ENCODE assay signal across 27 cellular contexts in the genomic region with DNA sequence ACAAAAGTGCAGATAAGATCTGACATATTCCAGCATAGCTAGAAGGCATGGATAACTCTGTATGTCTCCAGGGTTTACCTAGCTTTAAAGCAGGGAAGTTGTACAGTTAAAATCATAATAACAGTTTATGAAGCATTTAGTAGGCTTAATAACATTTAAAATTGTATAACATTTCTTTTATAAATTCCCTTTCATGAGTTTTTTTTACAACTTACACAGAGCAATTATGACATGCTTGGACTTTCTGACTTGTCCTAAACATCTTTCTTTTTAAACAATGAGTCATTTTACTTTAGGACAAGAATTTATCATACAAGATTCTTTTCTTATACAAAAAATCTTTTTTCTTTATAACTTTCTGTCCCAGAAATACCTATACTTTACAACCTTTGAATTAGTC.
"Had no signal": no experiment of that assay in that cellular context is flagged by ENCODE, and none has a peak within 500 bp of the region (broad histone marks: within the 10 kb centered on the region; RNA-seq: fewer than 3 reads in every experiment).

No MANE protein-coding gene starts in this region.

- H3K9ac ChIP-seq: KMS-11 had no signal

- H3K36me3 Mint-ChIP-seq: activated CD8-positive, alpha-beta memory T cell treated with anti-CD3 and anti-CD28 coated beads, Interleukin-2, amount 10 ng/mL, durations not matched to agents 7 days and 5 days; activated naive CD4-positive, alpha-beta T cell treated with anti-CD3 and anti-CD28 coated beads, Interleukin-2, amount 10 ng/mL, durations not matched to agents 7 days and 5 days; activated naive CD8-positive, alpha-beta T cell; brain had no signal

- H3K27ac Mint-ChIP-seq: activated CD4-positive, alpha-beta memory T cell treated with anti-CD3 and anti-CD28 coated beads, Interleukin-2, amount 10 ng/mL, durations not matched to agents 7 days and 5 days; activated CD8-positive, alpha-beta memory T cell treated with anti-CD3 and anti-CD28 coated beads, Interleukin-2, amount 10 ng/mL, durations not matched to agents 7 days and 5 days; activated naive CD4-positive, alpha-beta T cell treated with anti-CD3 and anti-CD28 coated beads, Interleukin-2, amount 10 ng/mL, durations not matched to agents 7 days and 5 days; activated naive CD8-positive, alpha-beta T cell; activated naive CD8-positive, alpha-beta T cell treated with anti-CD3 and anti-CD28 coated beads, Interleukin-2, amount 50 U/mL, for 24 hours; brain had no signal

- ATAC-seq: activated CD8-positive, alpha-beta memory T cell treated with anti-CD3 and anti-CD28 coated beads, Interleukin-2, amount 10 ng/mL, durations not matched to agents 7 days and 5 days; activated naive CD8-positive, alpha-beta T cell treated with anti-CD3 and anti-CD28 coated beads, Interleukin-2, amount 50 U/mL, for 24 hours had no signal

- H3K4me1 Mint-ChIP-seq: activated CD4-positive, alpha-beta memory T cell treated with anti-CD3 and anti-CD28 coated beads, Interleukin-2, amount 10 ng/mL, durations not matched to agents 7 days and 5 days; activated CD8-positive, alpha-beta memory T cell treated with anti-CD3 and anti-CD28 coated beads, Interleukin-2, amount 10 ng/mL, durations not matched to agents 7 days and 5 days; activated naive CD4-positive, alpha-beta T cell treated with anti-CD3 and anti-CD28 coated beads, Interleukin-2, amount 10 ng/mL, durations not matched to agents 7 days and 5 days; activated naive CD8-positive, alpha-beta T cell treated with anti-CD3 and anti-CD28 coated beads, Interleukin-2, amount 50 U/mL, for 24 hours; brain had no signal

- H3K36me3 ChIP-seq: WERI-Rb-1 had no signal

- H3K4me2 ChIP-seq: KMS-11 had no signal

- H3K9me3 Mint-ChIP-seq: activated naive CD8-positive, alpha-beta T cell treated with anti-CD3 and anti-CD28 coated beads, Interleukin-2, amount 50 U/mL, for 24 hours had no signal

- H3K27me3 Mint-ChIP-seq: activated CD4-positive, alpha-beta memory T cell treated with anti-CD3 and anti-CD28 coated beads, Interleukin-2, amount 10 ng/mL, durations not matched to agents 7 days and 5 days; activated CD8-positive, alpha-beta memory T cell treated with anti-CD3 and anti-CD28 coated beads, Interleukin-2, amount 10 ng/mL, durations not matched to agents 7 days and 5 days; activated naive CD4-positive, alpha-beta T cell treated with anti-CD3 and anti-CD28 coated beads, Interleukin-2, amount 10 ng/mL, durations not matched to agents 7 days and 5 days; activated naive CD8-positive, alpha-beta T cell; activated naive CD8-positive, alpha-beta T cell treated with anti-CD3 and anti-CD28 coated beads, Interleukin-2, amount 50 U/mL, for 24 hours; brain had no signal

- H3K27ac ChIP-seq: KMS-11, WERI-Rb-1 had no signal

- DNase-seq: activated CD4-positive, alpha-beta memory T cell treated with anti-CD3 and anti-CD28 coated beads, Interleukin-2, amount 10 ng/mL, durations not matched to agents 7 days and 5 days; activated CD4-positive, alpha-beta T cell treated with anti-CD3 and anti-CD28 coated beads for 1 hour; activated CD4-positive, alpha-beta T cell treated with anti-CD3 and anti-CD28 coated beads for 48 hours; activated CD4-positive, CD25-positive, alpha-beta regulatory T cell; activated CD8-positive, alpha-beta memory T cell treated with anti-CD3 and anti-CD28 coated beads for 24 hours; activated CD8-positive, alpha-beta memory T cell treated with anti-CD3 and anti-CD28 coated beads, Interleukin-2, amount 10 ng/mL, durations not matched to agents 7 days and 5 days; activated CD8-positive, alpha-beta memory T cell treated with anti-CD3 and anti-CD28 coated beads, Interleukin-2, amount 50 U/mL, for 48 hours; activated effector memory CD4-positive, alpha-beta T cell treated with Interleukin-2 at 50 U/mL for 16 hours; activated naive CD4-positive, alpha-beta T cell treated with anti-CD3 and anti-CD28 coated beads, Interleukin-2, amount 10 ng/mL, durations not matched to agents 7 days and 5 days; activated naive CD8-positive, alpha-beta T cell treated with anti-CD3 and anti-CD28 coated beads, Interleukin-2, amount 50 U/mL, for 24 hours; activated T-cell treated with anti-CD3 and anti-CD28 coated beads, Interleukin-2, amount 50 U/mL, for 48 hours; anterior cingulate cortex; central memory CD4-positive, alpha-beta T cell; NCI-H1048; NCI-H1105 treated with DMSO at 0.1 percent for 48 hours; NCI-H1436 treated with DMSO at 0.1 percent for 48 hours; NCI-H1694 treated with DMSO at 0.1 percent for 48 hours; NCI-H2029; NCI-H345; NCI-H524 treated with DMSO at 0.1 percent for 48 hours; NK-92 treated with Interleukin-12 subunit alpha and Interleukin-12 subunit beta, amount 100 ng/mL, for 24 hours; Right ventricle myocardium superior; T1000; WERI-Rb-1 had no signal

- H3K4me3 Mint-ChIP-seq: activated CD4-positive, alpha-beta memory T cell treated with anti-CD3 and anti-CD28 coated beads, Interleukin-2, amount 10 ng/mL, durations not matched to agents 7 days and 5 days; activated CD8-positive, alpha-beta memory T cell treated with anti-CD3 and anti-CD28 coated beads, Interleukin-2, amount 10 ng/mL, durations not matched to agents 7 days and 5 days; activated naive CD4-positive, alpha-beta T cell treated with anti-CD3 and anti-CD28 coated beads, Interleukin-2, amount 10 ng/mL, durations not matched to agents 7 days and 5 days; activated naive CD8-positive, alpha-beta T cell; activated naive CD8-positive, alpha-beta T cell treated with anti-CD3 and anti-CD28 coated beads, Interleukin-2, amount 50 U/mL, for 24 hours; brain had no signal
